Comparison of ENCODE assay signal across 8 cellular contexts in genomic region chr12:27821259-27821973, GRCh38. TPM values are rescaled to one million over a fixed set of nuclear protein-coding genes. Genes with fewer than 3 reads are reported as not detected.
DNase-seq lines count a peak whose midpoint lies in the region; ATAC-seq and TF ChIP-seq lines count a peak whose summit lies in the region.

No MANE protein-coding gene starts in this region.

- 0 out of 2 replicates have a peak, but pooled peaks cover 3% of the 10 kb centered on the region for H3F3A ChIP-seq in OCI-LY1 (ENCODE audit: insufficient read depth, low read length)

- peaks cover 5% of the 10 kb centered on the region; the same call in 1 of the 2 replicates for H3K36me3 ChIP-seq in OCI-LY1 (ENCODE audit: insufficient read depth, low read length)

- no peaks in the 10 kb centered on the region for H3K9me3 ChIP-seq in OCI-LY1 (ENCODE audit: low read length)

- no peak overlapping the region for H3K4me3 Mint-ChIP-seq in progenitor cell of endocrine pancreas (ENCODE audit: low read depth)

- no peaks in the 10 kb centered on the region for H3K9me2 ChIP-seq in OCI-LY1 (ENCODE audit: low read depth, low read length)

- no peak overlapping the region for H3K27ac Mint-ChIP-seq in progenitor cell of endocrine pancreas

- H3K27ac ChIP-seq in OCI-LY1 (ENCODE audit: low read depth, low read length, poor library complexity, severe bottlenecking) = peak overlapping the region; percentile 98

- ATAC-seq in HG02884 (IDR thresholded peaks at IDR 0.05; ENCODE audit: unreplicated experiment) = no peak

- H3K27me3 Mint-ChIP-seq in progenitor cell of endocrine pancreas = peaks cover 8% of the 10 kb centered on the region

- DNase-seq in NCI-H2081 (lab: John Stamatoyannopoulos, UW) (peak; percentile 26 to 61), NCI-H2081 treated with DMSO at 0.1 percent for 48 hours (lab: John Stamatoyannopoulos, UW) (no peak), HS-27A (ENCODE audit: low read depth) (peak; percentile 88), globus pallidus (ENCODE audit: low spot score) (peak; percentile 64), progenitor cell of endocrine pancreas (ENCODE audit: low spot score, unreplicated experiment) (peak; percentile 28)
- DNase-seq in activated gamma-delta T cell treated with anti-CD3 and anti-CD28 coated beads, Interleukin-2, amount 50 U/mL, for 16 hours (ENCODE audit: low read depth) = peak; percentile 5

- peaks cover 5% of the 10 kb centered on the region for H3K9me3 Mint-ChIP-seq in progenitor cell of endocrine pancreas (ENCODE audit: low read depth)

- H3K79me2 ChIP-seq in OCI-LY1 (ENCODE audit: insufficient read depth, low read length) = no peaks in the 10 kb centered on the region

- H4K20me1 ChIP-seq in OCI-LY1 (ENCODE audit: insufficient read depth, low read length) = no peaks in the 10 kb centered on the region

- H3K4me1 ChIP-seq in OCI-LY1 (ENCODE audit: insufficient read depth, low read length, severe bottlenecking) = peaks cover 91% of the 10 kb centered on the region

- H3K36me3 Mint-ChIP-seq in progenitor cell of endocrine pancreas (ENCODE audit: insufficient read depth) = no peaks in the 10 kb centered on the region

- H3K27me3 ChIP-seq in OCI-LY1 (ENCODE audit: insufficient read depth, low read length) = no peaks in the 10 kb centered on the region

- peak overlapping the region; percentile 65 for H3K4me3 ChIP-seq in OCI-LY1 (ENCODE audit: low read depth, low read length, poor library complexity, severe bottlenecking)

- no peaks in the 10 kb centered on the region for H3K4me1 Mint-ChIP-seq in progenitor cell of endocrine pancreas (ENCODE audit: low read depth)

- H3K9ac ChIP-seq in OCI-LY1 (ENCODE audit: low read length) = peak overlapping the region; percentile 77

- peak overlapping the region; percentile 70 for H3K4me2 ChIP-seq in OCI-LY1 (ENCODE audit: low read length)

- peak; percentile 79 for TF ChIP-seq CTCF in OCI-LY1 (IDR thresholded peaks at IDR 0.05; ENCODE audit: low read length)
- peak; percentile 84 for TF ChIP-seq CTCF in progenitor cell of endocrine pancreas (IDR thresholded peaks at IDR 0.05; ENCODE audit: unreplicated experiment)

- no peak overlapping the region for H2AFZ ChIP-seq in OCI-LY1 (ENCODE audit: low read length)

RNA-seq across cellular contexts. Expression of gene MANSC4, which starts 41.4 kb away (rescaled TPM):
- 0.40 and 1.1 TPM in 2 replicates for total RNA-seq in progenitor cell of endocrine pancreas

RNA-seq across cellular contexts. Expression of gene KLHL42, which starts 41.4 kb away (rescaled TPM):
- total RNA-seq in progenitor cell of endocrine pancreas = 46.9 and 48.8 TPM in 2 replicates
